In genomic region chr14:49017451-49017850, GRCh38 we compare ENCODE assay signal across 24 cellular contexts.
"Had no signal": no experiment of that assay in that cellular context is flagged by ENCODE, and none has a peak within 500 bp of the region (broad histone marks: within the 10 kb centered on the region; RNA-seq: fewer than 3 reads in every experiment).

No MANE protein-coding gene starts in this region.

- H3K27me3 Mint-ChIP-seq: activated CD4-positive, alpha-beta memory T cell treated with anti-CD3 and anti-CD28 coated beads, Interleukin-2, amount 10 ng/mL, durations not matched to agents 7 days and 5 days; activated naive CD8-positive, alpha-beta T cell treated with anti-CD3 and anti-CD28 coated beads, Interleukin-2, amount 50 U/mL, for 24 hours; central memory CD8-positive, alpha-beta T cell; natural killer cell treated with Interleukin-12 subunit alpha and Interleukin-12 subunit beta and Interleukin-15 and Interleukin-18, amount 100 ng/mL, for 72 hours had no signal

- DNase-seq: activated CD4-positive, alpha-beta memory T cell treated with anti-CD3 and anti-CD28 coated beads, Interleukin-2, amount 10 ng/mL, durations not matched to agents 7 days and 5 days; activated CD4-positive, alpha-beta T cell treated with anti-CD3 and anti-CD28 coated beads for 4 hours; activated naive CD4-positive, alpha-beta T cell treated with anti-CD3 and anti-CD28 coated beads for 36 hours; activated naive CD8-positive, alpha-beta T cell treated with anti-CD3 and anti-CD28 coated beads, Interleukin-2, amount 50 U/mL, for 24 hours; activated T-cell treated with anti-CD3 and anti-CD28 coated beads, Interleukin-2, amount 50 U/mL, for 1 hour; colonic mucosa; endodermal cell; foreskin melanocyte; head of caudate nucleus; kidney; sigmoid colon; stimulated activated naive CD4-positive, alpha-beta T cell treated with Interleukin-2 at 50 U/mL for 16 hours; SW 1271; T-helper 2 cell; thyroid gland; uterus had no signal

- H3K4me3 ChIP-seq: ascending aorta, colonic mucosa, sigmoid colon, thyroid gland, uterus had no signal

- H3K27me3 ChIP-seq: ascending aorta, colonic mucosa, neutrophil, sigmoid colon, thyroid gland, uterus had no signal

- H3K27ac Mint-ChIP-seq: activated CD4-positive, alpha-beta memory T cell treated with anti-CD3 and anti-CD28 coated beads, Interleukin-2, amount 10 ng/mL, durations not matched to agents 7 days and 5 days; activated naive CD4-positive, alpha-beta T cell treated with anti-CD3 and anti-CD28 coated beads for 36 hours; activated naive CD8-positive, alpha-beta T cell treated with anti-CD3 and anti-CD28 coated beads, Interleukin-2, amount 50 U/mL, for 24 hours; activated T-helper 2 cell treated with anti-CD3 and anti-CD28 coated beads, Interferon-gamma antibody, Interleukin-2, Interleukin-4, amounts not matched to agents 10 μg/mL and 5 μg/mL and 100 μg/mL, durations not matched to agents 14 hours and 24 hours and 36 hours; endodermal cell; natural killer cell treated with Interleukin-12 subunit alpha and Interleukin-12 subunit beta and Interleukin-15 and Interleukin-18, amount 100 ng/mL, for 72 hours; WTC11 had no signal

- FAIRE-seq: kidney had no signal

- H3K36me3 ChIP-seq: ascending aorta, colonic mucosa, neutrophil, sigmoid colon, thyroid gland, uterus had no signal

- H2AFZ ChIP-seq: parathyroid adenoma had no signal

- H3K4me1 Mint-ChIP-seq: activated CD4-positive, alpha-beta memory T cell treated with anti-CD3 and anti-CD28 coated beads, Interleukin-2, amount 10 ng/mL, durations not matched to agents 7 days and 5 days; central memory CD8-positive, alpha-beta T cell; endodermal cell; WTC11 had no signal

- H3K9me3 ChIP-seq: ascending aorta, colonic mucosa, neutrophil, sigmoid colon, thyroid gland, uterus had no signal

- H3K9ac ChIP-seq: parathyroid adenoma had no signal

- H3K79me2 ChIP-seq: parathyroid adenoma had no signal

- H3K27ac ChIP-seq: ascending aorta, colonic mucosa, epithelial cell of prostate, neutrophil, parathyroid adenoma, sigmoid colon, thyroid gland, uterus had no signal

- ATAC-seq: activated naive CD8-positive, alpha-beta T cell treated with anti-CD3 and anti-CD28 coated beads, Interleukin-2, amount 50 U/mL, for 24 hours; natural killer cell treated with Interleukin-12 subunit alpha and Interleukin-12 subunit beta and Interleukin-15 and Interleukin-18, amount 100 ng/mL, for 72 hours; WTC11 had no signal

- H3K4me3 Mint-ChIP-seq: activated CD4-positive, alpha-beta memory T cell treated with anti-CD3 and anti-CD28 coated beads, Interleukin-2, amount 10 ng/mL, durations not matched to agents 7 days and 5 days; activated naive CD4-positive, alpha-beta T cell treated with anti-CD3 and anti-CD28 coated beads for 36 hours; activated naive CD8-positive, alpha-beta T cell treated with anti-CD3 and anti-CD28 coated beads, Interleukin-2, amount 50 U/mL, for 24 hours; central memory CD8-positive, alpha-beta T cell; endodermal cell; natural killer cell treated with Interleukin-12 subunit alpha and Interleukin-12 subunit beta and Interleukin-15 and Interleukin-18, amount 100 ng/mL, for 72 hours; WTC11 had no signal

- H3K9me3 Mint-ChIP-seq: activated CD4-positive, alpha-beta memory T cell treated with anti-CD3 and anti-CD28 coated beads, Interleukin-2, amount 10 ng/mL, durations not matched to agents 7 days and 5 days; activated naive CD4-positive, alpha-beta T cell treated with anti-CD3 and anti-CD28 coated beads for 36 hours; activated naive CD8-positive, alpha-beta T cell treated with anti-CD3 and anti-CD28 coated beads, Interleukin-2, amount 50 U/mL, for 24 hours; activated T-helper 2 cell treated with anti-CD3 and anti-CD28 coated beads, Interferon-gamma antibody, Interleukin-2, Interleukin-4, amounts not matched to agents 10 μg/mL and 5 μg/mL and 100 μg/mL, durations not matched to agents 14 hours and 24 hours and 36 hours; endodermal cell; natural killer cell treated with Interleukin-12 subunit alpha and Interleukin-12 subunit beta and Interleukin-15 and Interleukin-18, amount 100 ng/mL, for 72 hours had no signal

- H3K4me1 ChIP-seq: ascending aorta, colonic mucosa, parathyroid adenoma, sigmoid colon, uterus had no signal
